ENCODE assay signal across 37 cellular contexts in the genomic region with DNA sequence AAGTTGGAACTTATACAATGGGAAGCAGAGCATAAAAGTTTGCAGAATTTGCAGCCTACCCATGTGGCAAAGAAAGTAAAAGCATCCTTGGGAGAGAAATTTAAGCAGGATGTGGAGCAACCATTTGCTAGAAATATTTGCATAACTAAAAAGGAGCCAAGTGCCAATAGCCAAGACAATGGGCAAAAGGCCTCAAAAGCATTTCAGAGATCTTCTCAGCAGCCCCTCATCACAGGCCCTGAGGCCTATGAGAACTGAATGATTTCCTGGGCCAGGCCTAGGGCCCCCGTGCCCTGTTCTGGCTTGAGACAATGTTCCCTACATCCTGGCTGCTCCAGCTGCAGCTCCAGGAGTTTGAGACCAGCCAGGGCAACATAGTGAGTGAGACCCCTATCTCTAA. TPM values are rescaled to one million over a fixed set of nuclear protein-coding genes. Genes with fewer than 3 reads are reported as not detected.
"Had no signal": no experiment of that assay in that cellular context is flagged by ENCODE, and none has a peak within 500 bp of the region (broad histone marks: within the 10 kb centered on the region; RNA-seq: fewer than 3 reads in every experiment).

No MANE protein-coding gene starts in this region.

- H3K4me1 Mint-ChIP-seq: immature natural killer cell, mesothelial cell of epicardium, naive B cell, natural killer cell, neural progenitor cell had no signal

- H3K4me1 ChIP-seq: left lung, lower lobe of right lung, neural progenitor cell, parathyroid adenoma, right atrium auricular region, stomach, testis, thyroid gland, transverse colon, upper lobe of left lung, vagina had no signal

- H3K4me3 Mint-ChIP-seq: immature natural killer cell; mesothelial cell of epicardium; naive B cell; natural killer cell; nephron progenitor cell; neural progenitor cell; stimulated activated naive B cell treated with anti-CD40 and anti-IgM and Interleukin-4, amounts not matched to agents 10 μg/mL and 1 μg/mL and 100 μg/mL, for 72 hours had no signal

- H3K27me3 ChIP-seq: neural progenitor cell, right atrium auricular region, testis, thyroid gland, upper lobe of left lung, vagina had no signal

- ATAC-seq: left colon; left lung; lower lobe of right lung; natural killer cell; sciatic nerve; stimulated activated naive CD8-positive, alpha-beta T cell treated with anti-CD3 and anti-CD28 coated beads, Interleukin-15, Interleukin-2, amounts not matched to agents 100 U/mL and 50 U/mL, for 24 hours had no signal

- H3K36me3 ChIP-seq: left lung, lower lobe of right lung, neural progenitor cell, neutrophil, right atrium auricular region, stomach, thyroid gland, transverse colon, upper lobe of left lung, vagina had no signal

- H2AFZ ChIP-seq: neural progenitor cell, parathyroid adenoma had no signal

- H3K79me2 ChIP-seq: parathyroid adenoma had no signal

- FAIRE-seq: islet of Langerhans, kidney had no signal

- H3K27ac Mint-ChIP-seq: immature natural killer cell; mesothelial cell of epicardium; naive B cell; natural killer cell; nephron progenitor cell; neural progenitor cell; stimulated activated naive B cell treated with anti-CD40 and anti-IgM and Interleukin-4, amounts not matched to agents 10 μg/mL and 1 μg/mL and 100 μg/mL, for 72 hours had no signal

- H3K9me3 ChIP-seq: left lung, lower lobe of right lung, neutrophil, right atrium auricular region, stomach, testis, thyroid gland, transverse colon, upper lobe of left lung, vagina had no signal

- DNase-seq: hippocampal formation; immature natural killer cell; kidney; left colon; left lung; lower lobe of right lung; mammary epithelial cell; mesenchymal stem cell; naive B cell; natural killer cell; nephron progenitor cell; occipital lobe; stimulated activated CD4-positive, alpha-beta T cell treated with anti-CD3 and anti-CD28 coated beads, Interleukin-12 subunit alpha, Interleukin-12 subunit beta, amount 100 ng/mL, for 4 hours; stimulated activated CD4-positive, alpha-beta T cell treated with anti-CD3 and anti-CD28 coated beads, Interleukin-15, amount 100 ng/mL, for 24 hours; stimulated activated CD4-positive, alpha-beta T cell treated with anti-CD3 and anti-CD28 coated beads, Interleukin-2, amount 100 ng/mL, for 24 hours; stimulated activated CD4-positive, alpha-beta T cell treated with anti-CD3 and anti-CD28 coated beads, Interleukin-4, amount 100 ng/mL, for 1 hour; stimulated activated naive B cell treated with anti-CD40 and anti-IgM and Interleukin-4, amounts not matched to agents 10 μg/mL and 1 μg/mL and 100 μg/mL, for 72 hours; stimulated activated naive CD8-positive, alpha-beta T cell treated with anti-CD3 and anti-CD28 coated beads, Interleukin-15, Interleukin-2, amounts not matched to agents 100 U/mL and 50 U/mL, for 24 hours; stomach; testis; thyroid gland; transverse colon; upper lobe of left lung had no signal

- H3K9me3 Mint-ChIP-seq: mesothelial cell of epicardium; naive B cell; natural killer cell; nephron progenitor cell; neural progenitor cell; stimulated activated naive B cell treated with anti-CD40 and anti-IgM and Interleukin-4, amounts not matched to agents 10 μg/mL and 1 μg/mL and 100 μg/mL, for 72 hours had no signal

- H3K36me3 Mint-ChIP-seq: immature natural killer cell; mesothelial cell of epicardium; naive B cell; natural killer cell; neural progenitor cell; stimulated activated naive B cell treated with anti-CD40 and anti-IgM and Interleukin-4, amounts not matched to agents 10 μg/mL and 1 μg/mL and 100 μg/mL, for 72 hours had no signal

- H3K9ac ChIP-seq: neural progenitor cell, parathyroid adenoma had no signal

- H3K4me2 ChIP-seq: neural progenitor cell had no signal

- H3K4me3 ChIP-seq: left lung, lower lobe of right lung, neural progenitor cell, right atrium auricular region, skin epidermis, stomach, testis, thyroid gland, transverse colon, upper lobe of left lung, vagina had no signal

- H3K27ac ChIP-seq: left lung, lower lobe of right lung, neural progenitor cell, neutrophil, parathyroid adenoma, right atrium auricular region, skin epidermis, stomach, testis, thyroid gland, transverse colon, upper lobe of left lung, vagina had no signal

RNA-seq across cellular contexts. Expression of a gene that starts 34.9 kb away (rescaled TPM):
- total RNA-seq: kidney, left lung, liver, lower lobe of right lung, mononuclear cell, natural killer cell, occipital lobe, pulmonary artery endothelial cell, renal cortical epithelial cell, right atrium auricular region, sciatic nerve had no signal
- polyA plus RNA-seq: immature natural killer cell, liver, urinary bladder had no signal
